Comparison of ENCODE assay signal across 8 cellular contexts in genomic region chr9:136808075-136808780, GRCh38. TPM values are rescaled to one million over a fixed set of nuclear protein-coding genes. Genes with fewer than 3 reads are reported as not detected.
DNase-seq lines count a peak whose midpoint lies in the region; ATAC-seq and TF ChIP-seq lines count a peak whose summit lies in the region.

No MANE protein-coding gene starts in this region.

- no peak for TF ChIP-seq RAD21 in SK-N-SH (IDR thresholded peaks at IDR 0.05; ENCODE audit: low read length)

- TF ChIP-seq CTCF in SK-N-SH (IDR thresholded peaks at IDR 0.05): no peak
- TF ChIP-seq CTCF in brain microvascular endothelial cell (IDR thresholded peaks at IDR 0.05; ENCODE audit: low read depth, low read length, missing control alignments): no peak

- H3K9ac ChIP-seq in SK-N-SH: peak overlapping the region; percentile 89

- H3K27me3 ChIP-seq in SK-N-SH (ENCODE audit: insufficient read depth): no peaks in the 10 kb centered on the region
- H3K27me3 ChIP-seq in brain microvascular endothelial cell (replicated peaks): no peaks in the 10 kb centered on the region

- H2AFZ ChIP-seq in SK-N-SH (ENCODE audit: low read depth): peak overlapping the region; percentile 56; the same call in 1 of the 2 replicates

- peaks cover 24% of the 10 kb centered on the region for H4K20me1 ChIP-seq in SK-N-SH (ENCODE audit: insufficient read depth)

- H3K27ac ChIP-seq in SK-N-SH (ENCODE audit: low read depth in 2 of 2, low read length in 1 of 2) (peak overlapping the region; percentile 55 to 86; a peak in 3 of 4 replicates), brain microvascular endothelial cell (peak overlapping the region; percentile 11)

- H3K9me3 ChIP-seq in SK-N-SH: no peaks in the 10 kb centered on the region

- H3K9me2 ChIP-seq in SK-N-SH: no peaks in the 10 kb centered on the region

- POLR2A ChIA-PET in SK-N-SH (lab: Yijun Ruan, JAX): interaction anchor here (0.9 to 3.2 kb wide), 4 partner anchors 10 to 40 kb away, joined by 3 to 10 read pairs (median 4); partner anchors contain the start of gene AJM1

- H3K4me2 ChIP-seq in SK-N-SH: peak overlapping the region; percentile 76

- intact Hi-C loops in posterior vena cava (cut with DNase I): no loop called here

- in situ Hi-C loops in brain microvascular endothelial cell (cut with HindIII; ENCODE audit: low pct_ligation_motif_present, low sequenced_read_pairs): loop anchor here (25.0 kb wide), 1 partner anchor 229 kb away; the partner anchor contains the start of genes ABCA2, FUT7 and NPDC1

- TF ChIP-seq EP300 in SK-N-SH (IDR thresholded peaks at IDR 0.05; ENCODE audit: borderline replicate concordance in 1 of 2, low read depth in 1 of 2, low read length in 1 of 2): no peak

- peaks cover 20 to 22% of the 10 kb centered on the region in 2 experiments; a peak in 3 of 4 replicates for H3K4me1 ChIP-seq in SK-N-SH (ENCODE audit: control insufficient read depth in 1 of 2, insufficient read depth in 2 of 2, low read depth in 1 of 2, low read length in 1 of 2)

- DNase-seq in DMS 273 (lab: John Stamatoyannopoulos, UW; ENCODE audit: unreplicated experiment) (peak; percentile 70), DMS 273 treated with DMSO at 0.1 percent for 48 hours (lab: John Stamatoyannopoulos, UW) (no peak), SK-N-SH (peak; percentile 78), brain microvascular endothelial cell (no peak), kidney tubule cell (ENCODE audit: low spot score) (peak; percentile 47), posterior vena cava (ENCODE audit: low spot score) (no peak)
- DNase-seq in stimulated activated CD8-positive, alpha-beta memory T cell treated with anti-CD3 and anti-CD28 coated beads, Interleukin-12 subunit alpha, Interleukin-12 subunit beta, amount 100 ng/mL, for 4 hours (ENCODE audit: low read depth): peak; percentile 43

- H3K79me2 ChIP-seq in SK-N-SH (ENCODE audit: insufficient read depth): peaks cover 53% of the 10 kb centered on the region

- CTCF ChIA-PET in SK-N-SH (lab: Yijun Ruan, JAX): interaction anchor here (1.2 to 6.5 kb wide), 6 partner anchors 9 to 47 kb away, joined by 4 to 30 read pairs (median 5); partner anchors contain the start of gene AJM1

- 0% methylated on average over 9 of the region's 93 CpGs for WGBS in SK-N-SH (ENCODE audit: low lambda C conversion rate)

- peaks cover 16 to 25% of the 10 kb centered on the region in 2 experiments for H3K36me3 ChIP-seq in SK-N-SH (replicated peaks in 1 of 2; ENCODE audit: control insufficient read depth in 1 of 2, insufficient read depth in 2 of 2, low read length in 1 of 2)
- H3K36me3 ChIP-seq in brain microvascular endothelial cell (replicated peaks): no peaks in the 10 kb centered on the region

- peak; percentile 25 for ATAC-seq in HG02938 (IDR thresholded peaks at IDR 0.05; ENCODE audit: unreplicated experiment)

- H3K4me3 ChIP-seq in SK-N-SH (ENCODE audit: low read depth in 2 of 2, low read length in 1 of 2): peak overlapping the region; percentile 66 to 96
- H3K4me3 ChIP-seq in brain microvascular endothelial cell (ENCODE audit: low read depth, low read length): peak overlapping the region; percentile 81

- H3F3A ChIP-seq in SK-N-SH (replicated peaks; ENCODE audit: insufficient read depth): no peaks in the 10 kb centered on the region

TF ChIP-seq in SK-N-SH, 30 proteins besides CTCF, POLR2A, EP300 and RAD21:
- TF ChIP-seq CHD2 (IDR thresholded peaks at IDR 0.05; ENCODE audit: low read length, partially characterized antibody) (no peak), NFIC (IDR thresholded peaks at IDR 0.05; ENCODE audit: borderline replicate concordance) (no peak), RCOR1 (IDR thresholded peaks at IDR 0.05; ENCODE audit: low read length) (no peak), TEAD4 (IDR thresholded peaks at IDR 0.05; ENCODE audit: borderline replicate concordance, insufficient read depth) (no peak), PBX3 (IDR thresholded peaks at IDR 0.05) (no peak), REST (IDR thresholded peaks at IDR 0.05; ENCODE audit: low read depth, low read length) (no peak), MXI1 (IDR thresholded peaks at IDR 0.05; ENCODE audit: low read depth, low read length) (peak; percentile 33; the same call in 1 of the 2 replicates), RXRA (IDR thresholded peaks at IDR 0.05; ENCODE audit: borderline replicate concordance, low read depth) (no peak)
TF ChIP-seq in SK-N-SH: peak in this region for 1.

RNA-seq across cellular contexts. Expression of gene RABL6, which starts 0.5 kb away (rescaled TPM):
- 40.0 and 43.6 TPM in 2 replicates for polyA plus RNA-seq in SK-N-SH (2012; rRNA removed)
- 22.2 and 30.4 TPM in 2 replicates for polyA plus RNA-seq in SK-N-SH (2012; cell fraction: cytosol; rRNA removed)
- 73.9 and 90.1 TPM in 2 replicates for polyA plus RNA-seq in SK-N-SH (2012; cell fraction: nucleus; rRNA removed)
- 10 to 100 TPM; 47.9 to 49.8 TPM for total RNA-seq in posterior vena cava

RNA-seq across cellular contexts. Expression of gene CCDC183, which starts 12.1 kb away (rescaled TPM):
- 5.3 and 6.8 TPM in 2 replicates for polyA plus RNA-seq in SK-N-SH (2012; rRNA removed)
- 0.77 and 1.0 TPM in 2 replicates for polyA plus RNA-seq in SK-N-SH (2012; cell fraction: cytosol; rRNA removed)
- polyA plus RNA-seq in SK-N-SH (2012; cell fraction: nucleus; rRNA removed): 53.5 and 54.8 TPM in 2 replicates
- total RNA-seq in posterior vena cava: under 1 TPM; 0.29 to 0.42 TPM

RNA-seq across cellular contexts. Expression of gene TMEM141, which starts 17.1 kb away (rescaled TPM):
- polyA plus RNA-seq in SK-N-SH (2012; rRNA removed): 112 and 135 TPM in 2 replicates
- 72.6 and 115 TPM in 2 replicates for polyA plus RNA-seq in SK-N-SH (2012; cell fraction: cytosol; rRNA removed)
- polyA plus RNA-seq in SK-N-SH (2012; cell fraction: nucleus; rRNA removed): 60.7 and 63.3 TPM in 2 replicates
- 10 to 100 TPM; 28.1 to 33.9 TPM for total RNA-seq in posterior vena cava

RNA-seq across cellular contexts. Expression of gene AJM1, which starts 34.0 kb away (rescaled TPM):
- polyA plus RNA-seq in SK-N-SH (2012; rRNA removed): 2.4 and 2.6 TPM in 2 replicates
- polyA plus RNA-seq in SK-N-SH (2012; cell fraction: cytosol; rRNA removed): 0.68 and 1.0 TPM in 2 replicates
- polyA plus RNA-seq in SK-N-SH (2012; cell fraction: nucleus; rRNA removed): 23.3 and 46.7 TPM in 2 replicates
- total RNA-seq in posterior vena cava: 1 to 10 TPM; 4.7 to 5.9 TPM

RNA-seq across cellular contexts. Expression of gene PHPT1, which starts 41.0 kb away (rescaled TPM):
- 338 and 517 TPM in 2 replicates for polyA plus RNA-seq in SK-N-SH (2012; rRNA removed)
- polyA plus RNA-seq in SK-N-SH (2012; cell fraction: cytosol; rRNA removed): 293 and 298 TPM in 2 replicates
- 329 and 407 TPM in 2 replicates for polyA plus RNA-seq in SK-N-SH (2012; cell fraction: nucleus; rRNA removed)
- total RNA-seq in posterior vena cava: 10 to 100 TPM; 71.7 to 87.9 TPM

Comparison
In these comparisons a context has a peak if more than half of its experiments do, and no peak if none do; other contexts are left out.
1. DNase-seq: peak in DMS 273 (single experiment), SK-N-SH (single experiment), kidney tubule cell (single experiment) and stimulated activated CD8-positive, alpha-beta memory T cell treated with anti-CD3 and anti-CD28 coated beads, Interleukin-12 subunit alpha, Interleukin-12 subunit beta, amount 100 ng/mL, for 4 hours (single experiment); none in DMS 273 treated with DMSO at 0.1 percent for 48 hours (single experiment), brain microvascular endothelial cell (single experiment) and posterior vena cava (single experiment).